7 cellular contexts compared by ENCODE assay signal in genomic region chr7:150603600-150603999, GRCh38. TPM values are rescaled to one million over a fixed set of nuclear protein-coding genes. Genes with fewer than 3 reads are reported as not detected.
"Had no signal": no experiment of that assay in that cellular context is flagged by ENCODE, and none has a peak within 500 bp of the region (broad histone marks: within the 10 kb centered on the region; RNA-seq: fewer than 3 reads in every experiment).

No MANE protein-coding gene starts in this region.

RNA-seq across cellular contexts. Expression of gene GIMAP6, which starts 28.6 kb away (rescaled TPM):
- total RNA-seq: fibroblast of villous mesenchyme, myocyte, osteocyte, progenitor cell of endocrine pancreas, SJCRH30 had no signal

RNA-seq across cellular contexts. Expression of gene GIMAP4, which starts 36.4 kb away (rescaled TPM):
- total RNA-seq: fibroblast of lung, fibroblast of villous mesenchyme, myocyte, osteocyte, progenitor cell of endocrine pancreas, renal cortical epithelial cell, SJCRH30 had no signal
